In the genomic region with DNA sequence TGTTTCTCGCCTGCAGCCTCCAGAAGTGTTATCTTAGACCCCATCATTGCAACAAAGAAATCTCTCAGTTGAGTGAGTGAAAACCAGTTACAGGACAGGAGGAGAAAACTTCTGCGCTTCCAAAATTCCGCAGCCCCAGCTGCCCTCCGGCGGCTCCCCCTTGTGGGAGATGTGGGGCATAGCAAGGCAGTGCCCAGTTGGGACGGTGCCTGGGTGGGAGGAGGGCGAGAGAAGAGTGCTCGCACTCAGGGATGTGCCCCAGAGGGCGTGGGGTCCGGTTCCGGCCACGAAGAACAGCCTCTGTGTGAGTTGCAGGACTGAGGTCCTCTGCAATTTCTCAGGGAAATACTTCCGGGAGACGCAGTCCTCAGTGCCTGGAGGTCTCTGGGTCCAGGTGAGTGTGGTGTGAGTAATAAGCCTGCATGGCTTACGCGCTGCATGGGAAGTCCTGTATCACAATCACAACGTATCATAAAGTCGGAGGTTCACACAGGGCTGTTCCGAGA, we compare ENCODE assay signal across 8 cellular contexts.
DNase-seq lines count a peak whose midpoint lies in the region; TF ChIP-seq lines count a peak whose summit lies in the region.

No MANE protein-coding gene starts in this region.

- peak; percentile 0 for DNase-seq in NCI-H2171 treated with DMSO at 0.1 percent for 48 hours (lab: John Stamatoyannopoulos, UW)
- no peak for DNase-seq in NCI-H2171 (lab: John Stamatoyannopoulos, UW)
- peak; percentile 9 for DNase-seq in NCI-H2081 treated with DMSO at 0.1 percent for 48 hours (lab: John Stamatoyannopoulos, UW)
- peak; percentile 59 for DNase-seq in activated T-cell treated with anti-CD3 and anti-CD28 coated beads, Interleukin-2, amount 50 U/mL, for 24 hours
- DNase-seq in fibroblast of villous mesenchyme (ENCODE audit: low read depth): peak; percentile 78
- DNase-seq in neural crest cell (ENCODE audit: low read depth, low spot score): peak; percentile 81
- peak; percentile 84 for DNase-seq in type B pancreatic cell (ENCODE audit: extremely low spot score, unreplicated experiment)

- peaks cover 9% of the 10 kb centered on the region for H3K4me1 ChIP-seq in HEK293 (ENCODE audit: control insufficient read depth, insufficient read depth, low read length)

- H3K9me3 Mint-ChIP-seq in activated T-cell treated with anti-CD3 and anti-CD28 coated beads, Interleukin-2, amount 50 U/mL, for 24 hours: no peaks in the 10 kb centered on the region
- H3K9me3 Mint-ChIP-seq in neural crest cell (peaks cover 3% of the 10 kb centered on the region), type B pancreatic cell (peaks cover 5% of the 10 kb centered on the region)

- H3K27ac Mint-ChIP-seq in activated T-cell treated with anti-CD3 and anti-CD28 coated beads, Interleukin-2, amount 50 U/mL, for 24 hours: no peak overlapping the region
- H3K27ac Mint-ChIP-seq in neural crest cell (ENCODE audit: unreplicated experiment): peak overlapping the region; percentile 86
- H3K27ac Mint-ChIP-seq in type B pancreatic cell: peak overlapping the region; percentile 5

- no peak overlapping the region for H3K4me3 Mint-ChIP-seq in activated T-cell treated with anti-CD3 and anti-CD28 coated beads, Interleukin-2, amount 50 U/mL, for 24 hours
- H3K4me3 Mint-ChIP-seq in neural crest cell (peak overlapping the region; percentile 64), type B pancreatic cell (peak overlapping the region; percentile 80)

- CTCF ChIA-PET in HEK293 (lab: Yijun Ruan, JAX): interaction anchor here (0.6 to 4.6 kb wide), 31 partner anchors 9 to 569 kb away, joined by 3 to 64 read pairs (median 3); partner anchors contain the start of gene BLID

- H3K27me3 Mint-ChIP-seq in activated T-cell treated with anti-CD3 and anti-CD28 coated beads, Interleukin-2, amount 50 U/mL, for 24 hours: peaks cover 58% of the 10 kb centered on the region
- H3K27me3 Mint-ChIP-seq in neural crest cell (ENCODE audit: low read depth): peaks cover 11% of the 10 kb centered on the region
- H3K27me3 Mint-ChIP-seq in type B pancreatic cell: peaks cover 12% of the 10 kb centered on the region

- no peak overlapping the region for H3K4me3 ChIP-seq in HEK293 (ENCODE audit: low read depth, low read length)
- peak overlapping the region; percentile 58 for H3K4me3 ChIP-seq in fibroblast of villous mesenchyme (ENCODE audit: low read depth, low read length)

- no peaks in the 10 kb centered on the region for H3K36me3 Mint-ChIP-seq in activated T-cell treated with anti-CD3 and anti-CD28 coated beads, Interleukin-2, amount 50 U/mL, for 24 hours (ENCODE audit: low read depth)
- H3K36me3 Mint-ChIP-seq in neural crest cell (ENCODE audit: low read depth) (no peaks in the 10 kb centered on the region), type B pancreatic cell (no peaks in the 10 kb centered on the region)

- no peaks in the 10 kb centered on the region for H3K36me3 ChIP-seq in HEK293 (ENCODE audit: control insufficient read depth in 2 of 2, insufficient read depth in 1 of 2, low read length in 2 of 2)

- TF ChIP-seq CTCF in HEK293 (tag by site-specific recombination; IDR thresholded peaks at IDR 0.05): 0 out of 2 replicates have a peak, but pooled peaks have one; percentile 30
- TF ChIP-seq CTCF in fibroblast of villous mesenchyme (IDR thresholded peaks at IDR 0.05; ENCODE audit: insufficient read depth, low read depth, low read length): peak; percentile 99
- TF ChIP-seq CTCF in neural crest cell (conservative IDR thresholded peaks at IDR 0.05): peak; percentile 96
- peak; percentile 97 for TF ChIP-seq CTCF in type B pancreatic cell (conservative IDR thresholded peaks at IDR 0.05)

- no peaks in the 10 kb centered on the region for H3K9me3 ChIP-seq in HEK293 (ENCODE audit: control insufficient read depth, insufficient read depth, low read depth, low read length)

- no peaks in the 10 kb centered on the region for H3K4me1 Mint-ChIP-seq in activated T-cell treated with anti-CD3 and anti-CD28 coated beads, Interleukin-2, amount 50 U/mL, for 24 hours (ENCODE audit: low read depth)
- H3K4me1 Mint-ChIP-seq in neural crest cell (peaks cover 17% of the 10 kb centered on the region), type B pancreatic cell (ENCODE audit: unreplicated experiment) (peaks cover 32% of the 10 kb centered on the region)

- POLR2A ChIA-PET in HEK293 (lab: Yijun Ruan, JAX): no interaction called here

- no peak overlapping the region for H3K27ac ChIP-seq in HEK293 (ENCODE audit: extremely low read depth, low read depth, low read length)

TF ChIP-seq in HEK293, 187 proteins besides CTCF, POLR2A, EP300 and RAD21:
- no peak for TF ChIP-seq ZNF585B (tag by site-specific recombination; IDR thresholded peaks at IDR 0.05)
- TF ChIP-seq, protein P1, sequence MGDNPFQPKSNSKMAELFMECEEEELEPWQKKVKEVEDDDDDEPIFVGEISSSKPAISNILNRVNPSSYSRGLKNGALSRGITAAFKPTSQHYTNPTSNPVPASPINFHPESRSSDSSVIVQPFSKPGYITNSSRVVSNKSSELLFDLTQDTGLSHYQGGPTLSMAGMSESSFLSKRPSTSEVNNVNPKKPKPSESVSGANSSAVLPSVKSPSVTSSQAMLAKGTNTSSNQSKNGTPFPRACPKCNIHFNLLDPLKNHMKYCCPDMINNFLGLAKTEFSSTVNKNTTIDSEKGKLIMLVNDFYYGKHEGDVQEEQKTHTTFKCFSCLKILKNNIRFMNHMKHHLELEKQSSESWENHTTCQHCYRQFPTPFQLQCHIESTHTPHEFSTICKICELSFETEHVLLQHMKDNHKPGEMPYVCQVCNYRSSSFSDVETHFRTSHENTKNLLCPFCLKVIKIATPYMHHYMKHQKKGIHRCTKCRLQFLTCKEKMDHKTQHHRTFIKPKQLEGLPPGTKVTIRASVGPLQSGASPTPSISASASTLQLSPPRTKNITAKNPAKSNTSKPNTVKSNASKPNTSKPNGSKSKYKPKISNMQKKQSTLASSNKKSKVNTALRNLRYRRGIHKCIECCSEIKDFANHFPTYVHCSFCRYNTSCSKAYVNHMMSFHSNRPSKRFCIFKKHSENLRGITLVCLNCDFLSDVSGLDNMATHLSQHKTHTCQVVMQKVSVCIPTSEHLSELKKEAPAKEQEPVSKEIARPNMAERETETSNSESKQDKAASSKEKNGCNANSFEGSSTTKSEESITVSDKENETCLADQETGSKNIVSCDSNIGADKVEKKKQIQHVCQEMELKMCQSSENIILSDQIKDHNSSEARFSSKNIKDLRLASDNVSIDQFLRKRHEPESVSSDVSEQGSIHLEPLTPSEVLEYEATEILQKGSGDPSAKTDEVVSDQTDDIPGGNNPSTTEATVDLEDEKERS (tag by site-specific recombination; IDR thresholded peaks at IDR 0.05): no peak
- no peak for TF ChIP-seq REPIN1 (tag by site-specific recombination; IDR thresholded peaks at IDR 0.05; ENCODE audit: low read depth)
- no peak for TF ChIP-seq AEBP2 (tag by site-specific recombination; IDR thresholded peaks at IDR 0.05; ENCODE audit: borderline replicate concordance)
- no peak for TF ChIP-seq GLIS1 (tag by site-specific recombination; IDR thresholded peaks at IDR 0.05)
- no peak for TF ChIP-seq BCL11B (tag by site-specific recombination; IDR thresholded peaks at IDR 0.05; ENCODE audit: low read depth)
- peak; percentile 63; the same call in 1 of the 2 replicates for TF ChIP-seq ZNF2 (tag by site-specific recombination; IDR thresholded peaks at IDR 0.05)
- peak; percentile 46 for TF ChIP-seq ZNF654 (tag by site-specific recombination; IDR thresholded peaks at IDR 0.05; ENCODE audit: low read depth)
- TF ChIP-seq SP3 (tag by site-specific recombination; IDR thresholded peaks at IDR 0.05): no peak

Comparison
In these comparisons a context has a peak if more than half of its experiments do, and no peak if none do; other contexts are left out.
1. CTCF ChIP-seq: peak in every context shown above with its lines; median percentile 99 in fibroblast of villous mesenchyme; 97 in type B pancreatic cell; 96 in neural crest cell; 30 in HEK293.